Comparison of ENCODE assay signal across 18 cellular contexts in the genomic region with DNA sequence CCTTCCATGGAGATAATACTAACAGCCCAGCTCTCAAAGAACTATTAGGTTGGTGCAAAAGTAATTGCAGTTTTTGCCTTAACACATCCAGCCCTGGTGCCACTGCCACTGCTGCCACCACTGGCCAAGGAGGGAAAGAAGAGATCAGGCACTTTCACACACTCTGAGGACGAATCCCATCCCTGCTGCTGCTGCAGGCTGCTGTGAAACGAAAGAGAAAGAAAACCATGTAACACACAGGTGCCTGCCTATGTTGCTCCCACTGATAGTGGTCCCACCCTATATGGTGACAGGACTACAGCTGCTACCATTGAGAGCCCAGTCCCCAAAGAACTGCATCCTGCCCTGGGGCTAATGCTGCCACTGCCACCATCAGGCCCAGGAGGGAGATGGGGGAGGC. TPM values are rescaled to one million over a fixed set of nuclear protein-coding genes. Genes with fewer than 3 reads are reported as not detected.
DNase-seq lines count a peak whose midpoint lies in the region; ATAC-seq, FAIRE-seq and TF ChIP-seq lines count a peak whose summit lies in the region.
"Had no signal": no experiment of that assay in that cellular context is flagged by ENCODE, and none has a peak within 500 bp of the region (broad histone marks: within the 10 kb centered on the region; RNA-seq: fewer than 3 reads in every experiment).

No MANE protein-coding gene starts in this region.

- no peak for TF ChIP-seq POLR2A in adrenal gland (IDR thresholded peaks at IDR 0.05)

- H3K4me3 ChIP-seq in adrenal gland: no peak overlapping the region
- H3K4me3 ChIP-seq in small intestine (ENCODE audit: low read depth in 1 of 2, low read length in 2 of 2): no peak overlapping the region
- H3K4me3 ChIP-seq in tibial artery: no peak overlapping the region
- H3K4me3 ChIP-seq: BLaER1, esophagus muscularis mucosa, sigmoid colon had no signal

- peaks cover 4% of the 10 kb centered on the region for H3K36me3 Mint-ChIP-seq in central memory CD8-positive, alpha-beta T cell (ENCODE audit: insufficient read depth)

- H3K9me3 ChIP-seq in KOPT-K1 (ENCODE audit: insufficient read depth, low read length, poor library complexity, severe bottlenecking) (peaks cover 12% of the 10 kb centered on the region), adrenal gland (replicated peaks in 1 of 3) (no peaks in the 10 kb centered on the region), small intestine (ENCODE audit: control insufficient read depth, low read depth) (no peaks in the 10 kb centered on the region), tibial artery (peaks cover 0 to 17% (median 6%) of the 10 kb centered on the region in 3 donors)
- H3K9me3 ChIP-seq: esophagus muscularis mucosa, sigmoid colon had no signal

- H3K4me1 ChIP-seq in adrenal gland (replicated peaks in 1 of 2) (no peaks in the 10 kb centered on the region), small intestine (ENCODE audit: control insufficient read depth in 2 of 2, insufficient read depth in 1 of 2, low read depth in 1 of 2, low read length in 1 of 2) (no peaks in the 10 kb centered on the region), tibial artery (no peaks in the 10 kb centered on the region)
- H3K4me1 ChIP-seq: BLaER1, esophagus muscularis mucosa, sigmoid colon had no signal

- intact Hi-C loops in adrenal gland (cut with DNase I) (no loop called here), tibial artery (cut with DNase I; ENCODE audit: low total_unique reads) (no loop called here)

- ATAC-seq in GM18873 (IDR thresholded peaks at IDR 0.05; ENCODE audit: low FRiP score, unreplicated experiment): peak; percentile 74
- peak; percentile 86 for ATAC-seq in central memory CD8-positive, alpha-beta T cell (replicated peaks; ENCODE audit: extremely low read depth, poor library complexity, severe bottlenecking)
- ATAC-seq: left ventricle myocardium superior had no signal

- no peak for FAIRE-seq in small intestine (lab: Jason Lieb, UNC)
- FAIRE-seq: colon, GM18507 had no signal

- TF ChIP-seq CTCF in adrenal gland (IDR thresholded peaks at IDR 0.05) (no peak), tibial artery (IDR thresholded peaks at IDR 0.05) (no peak)

- peak overlapping the region; percentile 54 for H3K27ac ChIP-seq in KOPT-K1 (ENCODE audit: low read depth, low read length, poor library complexity, severe bottlenecking)
- H3K27ac ChIP-seq in adrenal gland: no peak overlapping the region
- no peak overlapping the region for H3K27ac ChIP-seq in small intestine (ENCODE audit: low read depth in 1 of 2, low read length in 1 of 2)
- H3K27ac ChIP-seq in tibial artery: no peak overlapping the region
- H3K27ac ChIP-seq: BLaER1, esophagus muscularis mucosa, sigmoid colon had no signal

- peak; percentile 1 for DNase-seq in ELF-1 (ENCODE audit: low read depth, low spot score)
- peak in 1 of 2 donors; percentile 10 for DNase-seq in central memory CD8-positive, alpha-beta T cell (ENCODE audit: low spot score in 2 of 2)
- DNase-seq in AG08395 (ENCODE audit: low spot score): no peak
- DNase-seq in adrenal gland: no peak
- no peak for DNase-seq in small intestine
- no peak for DNase-seq in tibial artery
- DNase-seq: EL, left ventricle myocardium superior, NCI-H1694 treated with DMSO at 0.1 percent for 48 hours, NCI-H69, sigmoid colon had no signal

- H3K27me3 ChIP-seq in adrenal gland (no peaks in the 10 kb centered on the region), small intestine (ENCODE audit: control insufficient read depth in 2 of 2, insufficient read depth in 2 of 2, low read length in 2 of 2) (no peaks in the 10 kb centered on the region), tibial artery (no peaks in the 10 kb centered on the region)
- H3K27me3 ChIP-seq: esophagus muscularis mucosa, sigmoid colon had no signal

- peak overlapping the region; percentile 54 for H3K4me3 Mint-ChIP-seq in central memory CD8-positive, alpha-beta T cell
- H3K4me3 Mint-ChIP-seq: neural crest cell had no signal

- H3K27ac Mint-ChIP-seq in central memory CD8-positive, alpha-beta T cell (ENCODE audit: low read depth): peak overlapping the region; percentile 46

- H3K27me3 Mint-ChIP-seq in central memory CD8-positive, alpha-beta T cell: no peaks in the 10 kb centered on the region

- WGBS in adrenal gland, 4 donors: 52 to 86% (median 71%) methylated on average over 1 to 2 of the region's 2 CpGs
- 50 to 75% (median 55%) methylated on average over 2 of the region's 2 CpGs for WGBS in small intestine, 3 donors

- no peaks in the 10 kb centered on the region for H3K9me3 Mint-ChIP-seq in central memory CD8-positive, alpha-beta T cell

- H3K36me3 ChIP-seq in KOPT-K1 (ENCODE audit: insufficient read depth, low read length) (no peaks in the 10 kb centered on the region; the same call in 1 of the 2 replicates), adrenal gland (replicated peaks in 1 of 2) (no peaks in the 10 kb centered on the region), small intestine (ENCODE audit: control insufficient read depth in 2 of 2, insufficient read depth in 2 of 2, low read length in 2 of 2) (no peaks in the 10 kb centered on the region), tibial artery (no peaks in the 10 kb centered on the region)
- H3K36me3 ChIP-seq: esophagus muscularis mucosa, sigmoid colon had no signal

- H3K4me1 Mint-ChIP-seq in central memory CD8-positive, alpha-beta T cell: peaks cover 9% of the 10 kb centered on the region
- H3K4me1 Mint-ChIP-seq: neural crest cell had no signal

RNA-seq across cellular contexts. Expression of a gene that starts 34.7 kb away (rescaled TPM):
- 1 to 10 TPM; 1.5 to 5.2 (median 2.7) TPM for total RNA-seq in adrenal gland
- polyA plus RNA-seq in adrenal gland (1 to 10 TPM in 2 of 3 donors, under 1 TPM in 1; 0.88 to 2.7 (median 1.1) TPM), small intestine (under 1 TPM; under 0.01 to 0.42 (median 0.22) TPM)

RNA-seq across cellular contexts. Expression of a gene that starts 35.1 kb away (rescaled TPM):
- 10 to 100 TPM; 16.8 to 32.1 (median 19.6) TPM for total RNA-seq in adrenal gland
- 10 to 100 TPM in 2 of 3 donors, 1 to 10 TPM in 1; 6.7 to 28.5 (median 10.2) TPM for polyA plus RNA-seq in adrenal gland
- 10 to 100 TPM in 1 of 3 donors, 1 to 10 TPM in 2; 9.2 to 10.8 (median 9.6) TPM for polyA plus RNA-seq in small intestine
